Comparison of ENCODE assay signal across 16 cellular contexts in the genomic region with DNA sequence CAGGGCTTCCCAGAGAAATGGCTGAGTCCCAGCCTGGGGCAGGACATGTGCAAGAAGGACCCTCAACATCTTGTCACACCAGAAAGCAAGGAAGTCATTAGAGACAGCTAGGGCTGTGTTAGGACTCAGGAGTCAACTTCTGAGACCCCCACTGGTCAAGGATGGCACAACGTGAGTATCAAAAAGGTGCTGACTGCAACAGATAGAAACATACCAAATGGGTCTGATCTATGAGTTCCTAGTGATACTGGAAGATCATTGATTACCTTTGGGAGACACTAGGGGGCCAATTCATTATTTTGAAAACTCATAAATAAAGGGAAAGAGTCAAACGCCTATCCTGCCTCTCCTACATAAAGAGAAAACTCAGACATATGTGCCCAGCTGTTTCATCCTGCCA.
"Had no signal": no experiment of that assay in that cellular context is flagged by ENCODE, and none has a peak within 500 bp of the region (broad histone marks: within the 10 kb centered on the region; RNA-seq: fewer than 3 reads in every experiment).

No MANE protein-coding gene starts in this region.

- H3K27ac Mint-ChIP-seq: activated naive CD4-positive, alpha-beta T cell treated with anti-CD3 and anti-CD28 coated beads for 36 hours; activated T-helper 17 cell treated with anti-CD3 and anti-CD28 coated beads, Interleukin-2, amount 50 U/mL, for 72 hours; dendritic cell treated with granulocyte-macrophage colony-stimulating factor and Interleukin-4, amounts not matched to agents 40 ng/mL and 50 ng/mL, for 4 days; memory B cell; stimulated activated memory B cell treated with anti-CD40 and anti-IgM and Interleukin-4, amounts not matched to agents 10 μg/mL and 1 μg/mL and 100 μg/mL, for 72 hours had no signal

- H3K4me3 ChIP-seq: tibial nerve had no signal

- DNase-seq: activated CD4-positive, alpha-beta T cell treated with anti-CD3 and anti-CD28 coated beads for 1 hour; activated CD4-positive, alpha-beta T cell treated with anti-CD3 and anti-CD28 coated beads, Interleukin-2, amount 50 U/mL, for 4 hours; activated naive CD4-positive, alpha-beta T cell treated with anti-CD3 and anti-CD28 coated beads for 36 hours; activated T-cell treated with anti-CD3 and anti-CD28 coated beads for 4 hours; effector memory CD4-positive, alpha-beta T cell; kidney glomerular epithelial cell; left ventricle myocardium superior; naive thymus-derived CD8-positive, alpha-beta T cell; T-helper 1 cell had no signal

- H3K36me3 Mint-ChIP-seq: memory B cell; stimulated activated memory B cell treated with anti-CD40 and anti-IgM and Interleukin-4, amounts not matched to agents 10 μg/mL and 1 μg/mL and 100 μg/mL, for 72 hours had no signal

- H3K4me1 Mint-ChIP-seq: activated T-helper 17 cell treated with anti-CD3 and anti-CD28 coated beads, Interleukin-2, amount 50 U/mL, for 72 hours; memory B cell; stimulated activated memory B cell treated with anti-CD40 and anti-IgM and Interleukin-4, amounts not matched to agents 10 μg/mL and 1 μg/mL and 100 μg/mL, for 72 hours had no signal

- ATAC-seq: activated T-helper 17 cell treated with anti-CD3 and anti-CD28 coated beads, Interleukin-2, amount 50 U/mL, for 72 hours; left ventricle myocardium superior; naive thymus-derived CD8-positive, alpha-beta T cell; stimulated activated memory B cell treated with anti-CD40 and anti-IgM and Interleukin-4, amounts not matched to agents 10 μg/mL and 1 μg/mL and 100 μg/mL, for 72 hours had no signal

- H3K27ac ChIP-seq: epithelial cell of prostate, neutrophil, tibial nerve had no signal

- H3K4me3 Mint-ChIP-seq: activated naive CD4-positive, alpha-beta T cell treated with anti-CD3 and anti-CD28 coated beads for 36 hours; activated T-helper 17 cell treated with anti-CD3 and anti-CD28 coated beads, Interleukin-2, amount 50 U/mL, for 72 hours; dendritic cell treated with granulocyte-macrophage colony-stimulating factor and Interleukin-4, amounts not matched to agents 40 ng/mL and 50 ng/mL, for 4 days; memory B cell; naive thymus-derived CD8-positive, alpha-beta T cell; stimulated activated memory B cell treated with anti-CD40 and anti-IgM and Interleukin-4, amounts not matched to agents 10 μg/mL and 1 μg/mL and 100 μg/mL, for 72 hours had no signal

- H3K36me3 ChIP-seq: neutrophil, tibial nerve had no signal

- H3K9me3 ChIP-seq: neutrophil had no signal
